ENCODE assay signal across 8 cellular contexts in the genomic region with DNA sequence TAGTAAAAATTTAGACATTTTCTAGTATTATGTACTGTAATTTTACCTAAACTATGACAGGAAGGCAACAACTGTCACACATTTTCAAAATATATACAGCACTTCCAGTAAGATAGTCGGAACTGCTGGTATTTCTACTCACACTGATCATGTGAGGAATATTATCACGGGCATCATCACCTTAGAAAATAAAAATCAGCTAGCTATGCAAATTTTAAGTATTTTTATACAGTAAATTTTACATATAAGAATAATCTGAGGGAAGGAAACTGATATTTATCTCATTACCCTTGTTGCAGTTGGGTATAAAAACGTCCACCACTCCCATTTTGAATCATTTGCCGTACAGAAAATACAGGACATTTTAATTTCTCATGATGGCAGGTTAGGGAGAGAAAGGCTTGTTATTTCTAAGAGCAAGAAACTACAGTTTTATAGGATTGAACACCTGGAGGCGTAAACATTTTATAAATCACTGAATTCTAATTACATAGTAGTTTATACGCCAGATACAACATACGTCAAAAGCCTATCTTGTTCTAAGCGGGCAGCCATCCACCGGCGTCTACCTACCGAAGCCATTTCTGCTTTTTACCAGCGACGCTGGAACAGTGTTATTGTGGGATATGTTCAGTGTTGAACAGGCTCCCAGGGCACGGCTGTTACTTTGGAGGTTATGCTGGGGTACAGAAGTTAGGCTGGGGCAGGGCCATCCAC. TPM values are rescaled to one million over a fixed set of nuclear protein-coding genes. Genes with fewer than 3 reads are reported as not detected.
DNase-seq lines count a peak whose midpoint lies in the region; ATAC-seq and TF ChIP-seq lines count a peak whose summit lies in the region.

No MANE protein-coding gene starts in this region.

- H3K9me2 ChIP-seq in PC-9 (ENCODE audit: insufficient read depth), result no peaks in the 10 kb centered on the region

- H3K4me2 ChIP-seq in BLaER1 (peak overlapping the region; percentile 93), H9 (ENCODE audit: insufficient read depth, insufficient read length, low read length) (peak overlapping the region; percentile 65), PC-9 (peak overlapping the region; percentile 97)

- no peak overlapping the region for H2BK20ac ChIP-seq in H9 (ENCODE audit: low read depth, low read length, poor library complexity, severe bottlenecking)

- H4K8ac ChIP-seq in H9 (replicated peaks; ENCODE audit: insufficient read length, low read depth, low read length), result no peak overlapping the region

- no peaks in the 10 kb centered on the region; a peak in 2 of 5 replicates for H3K9me3 Mint-ChIP-seq in H9
- H3K9me3 Mint-ChIP-seq in naive thymus-derived CD4-positive, alpha-beta T cell, result no peaks in the 10 kb centered on the region

- H3K4ac ChIP-seq in H9 (ENCODE audit: low read depth, low read length), result no peak overlapping the region

- no peaks in the 10 kb centered on the region for H3K36me3 Mint-ChIP-seq in H9 (ENCODE audit: insufficient read depth in 1 of 3, low read depth in 3 of 3)
- peaks cover 0 to 4% (median 0%) of the 10 kb centered on the region in 5 donors for H3K36me3 Mint-ChIP-seq in naive thymus-derived CD4-positive, alpha-beta T cell

- H3K27ac ChIP-seq in BLaER1 (peak overlapping the region; percentile 96), H9 (ENCODE audit: insufficient read length, low read depth, low read length) (no peak overlapping the region), PC-9 (peak overlapping the region; percentile 75)
- peak overlapping the region; percentile 91 for H3K27ac ChIP-seq in effector memory CD4-positive, alpha-beta T cell (ENCODE audit: insufficient read depth, low read length, poor library complexity, severe bottlenecking)
- peak overlapping the region; percentile 93 for H3K27ac ChIP-seq in naive thymus-derived CD4-positive, alpha-beta T cell (ENCODE audit: low read depth, low read length)

- no peak for DNase-seq in H9
- DNase-seq in PC-9, result no peak
- no peak for DNase-seq in effector memory CD4-positive, alpha-beta T cell
- peak in 4 of 9 donors; percentile 2 to 63 (median 20) for DNase-seq in naive thymus-derived CD4-positive, alpha-beta T cell
- no peak for DNase-seq in erythroblast (lab: John Stamatoyannopoulos, UW)
- no peak for DNase-seq in T1000 (lab: John Stamatoyannopoulos, UW)
- no peak for DNase-seq in C1 segment of cervical spinal cord (lab: John Stamatoyannopoulos, UW)

- no peak overlapping the region for H2AK5ac ChIP-seq in H9 (ENCODE audit: insufficient read length, low read length)

- H3F3A ChIP-seq in PC-9 (ENCODE audit: insufficient read depth, low read depth), result peaks cover 18% of the 10 kb centered on the region

- no peak overlapping the region for H2BK12ac ChIP-seq in H9 (ENCODE audit: insufficient read length, low read depth, low read length)

- H3K79me2 ChIP-seq in H9 (ENCODE audit: insufficient read depth, low read length), result no peaks in the 10 kb centered on the region; the same call in 1 of the 2 replicates
- peaks cover 34% of the 10 kb centered on the region for H3K79me2 ChIP-seq in PC-9 (ENCODE audit: low read depth)

- H3K27ac Mint-ChIP-seq in H9, result peak overlapping the region; percentile 68 to 82 (median 70); a peak in 4 of 7 replicates
- H3K27ac Mint-ChIP-seq in naive thymus-derived CD4-positive, alpha-beta T cell, result peak overlapping the region; percentile 78 to 96 (median 92)

- TSS peak; percentile 72 for BruUV-seq in PC-9 (replicated peaks; lab: Mats Ljungman, UMichigan)

- H3K4me1 ChIP-seq in BLaER1, result peaks cover 26% of the 10 kb centered on the region
- no peaks in the 10 kb centered on the region; the same call in 1 of the 2 replicates for H3K4me1 ChIP-seq in H9 (ENCODE audit: insufficient read depth, low read length)
- peaks cover 34% of the 10 kb centered on the region for H3K4me1 ChIP-seq in PC-9 (replicated peaks; ENCODE audit: insufficient read depth)
- H3K4me1 ChIP-seq in effector memory CD4-positive, alpha-beta T cell (ENCODE audit: control insufficient read depth, insufficient read depth, low read length, poor library complexity, severe bottlenecking), result no peaks in the 10 kb centered on the region
- peaks cover 6 to 21% of the 10 kb centered on the region in 2 donors for H3K4me1 ChIP-seq in naive thymus-derived CD4-positive, alpha-beta T cell (ENCODE audit: control insufficient read depth in 2 of 2, insufficient read depth in 2 of 2, low read length in 2 of 2)

- H3K27me3 Mint-ChIP-seq in H9 (ENCODE audit: low read depth), result no peaks in the 10 kb centered on the region; the same call in 1 of the 2 replicates
- peaks cover 8 to 37% (median 26%) of the 10 kb centered on the region in 5 donors for H3K27me3 Mint-ChIP-seq in naive thymus-derived CD4-positive, alpha-beta T cell

- no peak for TF ChIP-seq POLR2A in erythroblast (IDR thresholded peaks at IDR 0.05; ENCODE audit: low read length)

- no peaks in the 10 kb centered on the region for H3K79me1 ChIP-seq in H9 (ENCODE audit: insufficient read depth, low read depth, low read length, poor library complexity, severe bottlenecking)

- H4K20me1 ChIP-seq in BLaER1 (peaks cover 25% of the 10 kb centered on the region), H9 (ENCODE audit: control insufficient read depth, insufficient read depth, insufficient read length) (no peaks in the 10 kb centered on the region), PC-9 (ENCODE audit: insufficient read depth) (no peaks in the 10 kb centered on the region)

- H3K27me3 ChIP-seq in BLaER1 (no peaks in the 10 kb centered on the region), H9 (ENCODE audit: insufficient read depth, low read length) (no peaks in the 10 kb centered on the region), PC-9 (ENCODE audit: insufficient read depth, low read depth) (no peaks in the 10 kb centered on the region)
- H3K27me3 ChIP-seq in effector memory CD4-positive, alpha-beta T cell (replicated peaks; ENCODE audit: control insufficient read depth, insufficient read depth, low read length, poor library complexity, severe bottlenecking), result no peaks in the 10 kb centered on the region
- no peaks in the 10 kb centered on the region for H3K27me3 ChIP-seq in naive thymus-derived CD4-positive, alpha-beta T cell (ENCODE audit: control insufficient read depth in 2 of 2, insufficient read depth in 2 of 2, low read length in 2 of 2)

- peak overlapping the region; percentile 71 for H2AFZ ChIP-seq in H9 (ENCODE audit: low read length)
- H2AFZ ChIP-seq in PC-9, result peak overlapping the region; percentile 98

- no peaks in the 10 kb centered on the region for H3K9me3 ChIP-seq in BLaER1
- no peaks in the 10 kb centered on the region for H3K9me3 ChIP-seq in H9 (ENCODE audit: control insufficient read depth, low read depth, low read length)
- H3K9me3 ChIP-seq in PC-9 (ENCODE audit: insufficient read depth, low read depth), result no peaks in the 10 kb centered on the region
- no peaks in the 10 kb centered on the region for H3K9me3 ChIP-seq in effector memory CD4-positive, alpha-beta T cell (ENCODE audit: control insufficient read depth, low read length)
- no peaks in the 10 kb centered on the region for H3K9me3 ChIP-seq in naive thymus-derived CD4-positive, alpha-beta T cell (ENCODE audit: control insufficient read depth in 2 of 3, low read length in 3 of 3)

- H3K4me3 ChIP-seq in BLaER1 (peak overlapping the region; percentile 78), PC-9 (peak overlapping the region; percentile 81)
- H3K4me3 ChIP-seq in effector memory CD4-positive, alpha-beta T cell (ENCODE audit: insufficient read depth, low read depth, low read length, poor library complexity, severe bottlenecking), result peak overlapping the region; percentile 73
- peak overlapping the region; percentile 83 for H3K4me3 ChIP-seq in naive thymus-derived CD4-positive, alpha-beta T cell (ENCODE audit: low read length)

- no peak overlapping the region for H4K91ac ChIP-seq in H9 (ENCODE audit: insufficient read length, low read depth, low read length)

- peak overlapping the region; percentile 97 for H3K9ac ChIP-seq in BLaER1
- peak overlapping the region; percentile 79 for H3K9ac ChIP-seq in H9 (ENCODE audit: extremely low read depth, insufficient read length, low read length)

- H3K36me3 ChIP-seq in BLaER1, result no peaks in the 10 kb centered on the region
- no peaks in the 10 kb centered on the region for H3K36me3 ChIP-seq in PC-9 (ENCODE audit: low read depth)
- no peaks in the 10 kb centered on the region for H3K36me3 ChIP-seq in effector memory CD4-positive, alpha-beta T cell (ENCODE audit: control insufficient read depth, insufficient read depth, low read length)
- peaks cover 0 to 12% (median 0%) of the 10 kb centered on the region in 3 experiments for H3K36me3 ChIP-seq in naive thymus-derived CD4-positive, alpha-beta T cell (ENCODE audit: control insufficient read depth in 2 of 3, insufficient read depth in 3 of 3, low read length in 3 of 3)

- POLR2A ChIA-PET in PC-9 (lab: Charles Lee; ENCODE audit: unreplicated experiment), result no interaction called here
- POLR2A ChIA-PET in naive thymus-derived CD4-positive, alpha-beta T cell (lab: Charles Lee), result interaction anchor here (2.3 kb wide), 1 partner anchor 34 kb away, joined by 16 read pairs; no protein-coding TSS in a partner anchor

- no peak overlapping the region for H3K23ac ChIP-seq in H9 (ENCODE audit: insufficient read length, low read depth, low read length)

- H4K5ac ChIP-seq in H9 (ENCODE audit: insufficient read length, low read depth, low read length), result no peak overlapping the region

- H2BK120ac ChIP-seq in H9 (ENCODE audit: low read depth, low read length, poor library complexity, severe bottlenecking), result no peak overlapping the region

- H3K4me1 Mint-ChIP-seq in H9, result peaks cover 22 to 26% of the 10 kb centered on the region in 2 experiments
- H3K4me1 Mint-ChIP-seq in naive thymus-derived CD4-positive, alpha-beta T cell, result peaks cover 14 to 32% (median 23%) of the 10 kb centered on the region in 7 donors

- H3K23me2 ChIP-seq in H9 (ENCODE audit: insufficient read length, low read depth, low read length, poor library complexity, severe bottlenecking), result peaks cover 6% of the 10 kb centered on the region

- H2BK15ac ChIP-seq in H9 (ENCODE audit: low read depth, low read length), result no peak overlapping the region

- peak overlapping the region; percentile 83 for H3K18ac ChIP-seq in H9 (ENCODE audit: insufficient read length, low read depth, low read length)

- H3K56ac ChIP-seq in H9 (ENCODE audit: insufficient read length, low read depth, low read length), result no peak overlapping the region

- H3K14ac ChIP-seq in H9 (ENCODE audit: insufficient read depth, low read length), result peak overlapping the region; percentile 93

- TF ChIP-seq CTCF in H9 (conservative IDR thresholded peaks at IDR 0.05) (no peak), PC-9 (conservative IDR thresholded peaks at IDR 0.05) (no peak)

- H3K4me3 Mint-ChIP-seq in H9, result peak overlapping the region; percentile 88 to 96
- H3K4me3 Mint-ChIP-seq in naive thymus-derived CD4-positive, alpha-beta T cell, result peak overlapping the region; percentile 90 to 100 (median 98)

- CTCF ChIA-PET in PC-9 (lab: Charles Lee), result no interaction called here
- CTCF ChIA-PET in naive thymus-derived CD4-positive, alpha-beta T cell (lab: Charles Lee), result no interaction called here

- intact Hi-C loops in PC-9 (cut with micrococcal nuclease; ENCODE audit: unreplicated experiment), result loop anchor here (5.0 to 10.0 kb wide), 3 partner anchors 218 to 1038 kb away; no protein-coding TSS in a partner anchor
- intact Hi-C loops in naive thymus-derived CD4-positive, alpha-beta T cell (cut with micrococcal nuclease), result loop anchor here (1.0 to 10.0 kb wide), 11 partner anchors 33 to 749 kb away; a partner anchor contains a TSS

- H3T11ph ChIP-seq in H9 (ENCODE audit: low read length), result no peak overlapping the region

- ATAC-seq in naive thymus-derived CD4-positive, alpha-beta T cell, result peak; percentile 63

- no peak overlapping the region for H2BK5ac ChIP-seq in H9 (ENCODE audit: insufficient read length, low read length)

- no CpG with 5 or more reads among the region's 14 CpGs for WGBS in H9 (ENCODE audit: extremely low coverage, insufficient read length, low lambda C conversion rate)

RNA-seq across cellular contexts. Expression of a gene that starts 0.7 kb away (rescaled TPM):
- 164 TPM in 2 replicates for total RNA-seq in H9 (2021)
- 135 and 185 TPM in 2 replicates for total RNA-seq in PC-9 (2021)
- 10 to 100 TPM; 52.8 to 96.3 (median 82.1) TPM for total RNA-seq in naive thymus-derived CD4-positive, alpha-beta T cell
- polyA plus RNA-seq in naive thymus-derived CD4-positive, alpha-beta T cell, result 10 to 100 TPM; 60.9 to 74.4 TPM
